ENCODE assay signal across 1 cellular context in the genomic region with DNA sequence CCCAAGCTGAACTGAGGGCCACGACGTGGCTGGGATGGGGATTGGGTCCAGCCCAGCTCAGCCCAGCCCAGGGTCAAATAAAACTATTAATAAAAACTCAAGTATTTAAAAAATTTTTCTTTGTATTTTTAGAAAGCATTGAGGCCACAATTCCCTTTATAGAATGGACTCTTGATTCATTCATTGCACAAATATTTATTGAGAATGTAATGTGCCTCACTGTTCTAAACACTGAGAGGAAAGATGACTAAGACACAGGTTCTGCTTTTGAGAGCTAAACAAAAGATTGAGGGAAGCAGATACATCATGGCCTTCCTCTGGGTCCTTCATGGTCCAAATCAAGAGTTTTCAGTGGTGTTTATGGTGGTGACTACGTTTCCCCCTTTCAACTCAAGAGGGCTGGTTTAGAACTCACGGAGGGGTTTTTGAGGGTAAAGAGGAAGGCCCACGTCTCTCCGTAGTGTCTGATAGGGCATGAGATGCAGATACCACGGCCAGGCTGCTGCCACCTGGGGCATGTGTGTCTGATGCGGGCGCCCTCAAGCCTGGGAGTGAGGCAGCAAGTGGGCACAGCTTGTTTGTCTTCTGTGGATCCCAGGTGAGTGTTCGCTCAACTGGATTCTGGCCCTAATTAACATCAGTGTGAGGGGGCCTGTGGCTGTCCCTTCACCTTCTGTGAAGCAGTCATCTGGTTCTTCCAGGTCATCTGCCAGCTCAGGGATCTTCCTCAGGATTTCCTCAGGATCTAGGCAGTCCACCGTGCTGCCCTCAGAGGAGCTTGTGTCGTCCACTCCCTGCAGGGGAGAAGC.
A peak's percentile ranks its signal among the peaks of the same experiment; 100 is the strongest.
TF ChIP-seq lines count a peak whose summit lies in the region.

No MANE protein-coding gene starts in this region.

TF ChIP-seq in IMR-90, 13 proteins besides CTCF, POLR2A, EP300 and RAD21:
- TF ChIP-seq RCOR1 (IDR thresholded peaks at IDR 0.05; ENCODE audit: insufficient replicate concordance, low read length), result peak; percentile 53
- TF ChIP-seq NFE2L2 (IDR thresholded peaks at IDR 0.05; ENCODE audit: low read depth, low read length), result no peak
- TF ChIP-seq, protein P1, sequence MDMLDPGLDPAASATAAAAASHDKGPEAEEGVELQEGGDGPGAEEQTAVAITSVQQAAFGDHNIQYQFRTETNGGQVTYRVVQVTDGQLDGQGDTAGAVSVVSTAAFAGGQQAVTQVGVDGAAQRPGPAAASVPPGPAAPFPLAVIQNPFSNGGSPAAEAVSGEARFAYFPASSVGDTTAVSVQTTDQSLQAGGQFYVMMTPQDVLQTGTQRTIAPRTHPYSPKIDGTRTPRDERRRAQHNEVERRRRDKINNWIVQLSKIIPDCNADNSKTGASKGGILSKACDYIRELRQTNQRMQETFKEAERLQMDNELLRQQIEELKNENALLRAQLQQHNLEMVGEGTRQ (IDR thresholded peaks at IDR 0.05; ENCODE audit: low read depth, low read length), result no peak
- TF ChIP-seq CEBPB (IDR thresholded peaks at IDR 0.05; ENCODE audit: low read depth, low read length), result peak; percentile 55; the same call in 1 of the 2 replicates
- peak; percentile 63 for TF ChIP-seq FOS (IDR thresholded peaks at IDR 0.05; ENCODE audit: low read depth, low read length)
